10 cellular contexts compared by ENCODE assay signal in the genomic region with DNA sequence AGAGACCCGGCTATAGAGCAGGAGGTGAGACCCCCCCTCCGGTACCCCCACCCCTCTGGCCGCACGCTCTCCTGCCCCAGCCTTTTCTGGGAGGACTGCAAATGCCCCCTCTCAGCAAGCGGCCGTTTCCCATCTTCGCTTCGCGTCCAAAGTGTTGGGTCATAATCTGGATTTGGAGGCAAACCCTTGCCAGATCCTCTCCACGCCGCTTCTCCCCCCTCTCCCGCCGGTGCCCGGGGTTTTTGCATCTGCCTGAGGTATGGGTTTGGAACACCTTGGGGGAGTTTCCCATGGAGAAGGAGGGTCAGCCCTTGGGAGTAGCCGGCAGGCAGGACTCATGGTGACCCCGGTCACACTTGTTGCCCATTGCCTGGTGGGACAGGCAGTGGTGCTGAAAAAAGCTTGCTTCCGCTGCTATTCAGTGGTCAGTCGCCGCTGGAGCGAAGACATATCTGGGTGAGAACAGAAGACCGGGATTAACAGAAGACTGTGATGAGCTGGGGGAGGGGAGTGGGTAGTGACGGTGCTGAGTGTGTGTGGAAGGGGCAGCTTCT. TPM values are rescaled to one million over a fixed set of nuclear protein-coding genes. Genes with fewer than 3 reads are reported as not detected.
A peak's percentile ranks its signal among the peaks of the same experiment; 100 is the strongest.
DNase-seq lines count a peak whose midpoint lies in the region; ATAC-seq and TF ChIP-seq lines count a peak whose summit lies in the region.
"Had no signal": no experiment of that assay in that cellular context is flagged by ENCODE, and none has a peak within 500 bp of the region (broad histone marks: within the 10 kb centered on the region; RNA-seq: fewer than 3 reads in every experiment).

No MANE protein-coding gene starts in this region.

- H3K9me3 ChIP-seq in HEK293 (ENCODE audit: control insufficient read depth, insufficient read depth, low read depth, low read length): no peaks in the 10 kb centered on the region
- no peaks in the 10 kb centered on the region for H3K9me3 ChIP-seq in skeletal muscle satellite cell (replicated peaks; ENCODE audit: low read length)

- H3K4me3 ChIP-seq in HEK293 (ENCODE audit: low read depth, low read length) (peak overlapping the region; percentile 42), skeletal muscle satellite cell (ENCODE audit: low read length) (peak overlapping the region; percentile 72)

- intact Hi-C loops in head of caudate nucleus (cut with DNase I): no loop called here

- CTCF ChIA-PET in HEK293 (lab: Yijun Ruan, JAX): interaction anchor here (1.1 kb wide), 1 partner anchor 118 kb away, joined by 4 read pairs; no protein-coding TSS in a partner anchor

- DNase-seq in SK-MEL-5 (ENCODE audit: low read depth, low spot score) (peak; percentile 9), head of caudate nucleus (peak in 39 of 42 donors; percentile 13 to 68 (median 38)), OCI-M2 (lab: John Stamatoyannopoulos, UW; ENCODE audit: unreplicated experiment) (no peak)
- DNase-seq in stimulated activated CD4-positive, alpha-beta T cell treated with anti-CD3 and anti-CD28 coated beads, Interleukin-4, amount 100 ng/mL, for 4 hours: no peak
- DNase-seq: midbrain, T-helper 9 cell had no signal

- in situ Hi-C loops in SK-MEL-5 (cut with HindIII; ENCODE audit: low pct_unique_long_range_greater_than_20kb, low sequenced_read_pairs): no loop called here

- peak overlapping the region; percentile 60 for H3K9ac ChIP-seq in skeletal muscle satellite cell (ENCODE audit: low read depth, low read length)

- H3K4me1 ChIP-seq in HEK293 (ENCODE audit: control insufficient read depth, insufficient read depth, low read length) (no peaks in the 10 kb centered on the region), skeletal muscle satellite cell (ENCODE audit: control insufficient read depth, insufficient read depth, low read length) (peaks cover 13% of the 10 kb centered on the region)

- H3K4me2 ChIP-seq in skeletal muscle satellite cell (ENCODE audit: low read length): peak overlapping the region; percentile 90

- H3K36me3 ChIP-seq in HEK293 (ENCODE audit: control insufficient read depth in 2 of 2, insufficient read depth in 1 of 2, low read length in 2 of 2): no peaks in the 10 kb centered on the region
- H3K36me3 ChIP-seq in skeletal muscle satellite cell (ENCODE audit: insufficient read depth, low read length): peaks cover 3% of the 10 kb centered on the region

- TF ChIP-seq CTCF in HEK293 (tag by site-specific recombination; IDR thresholded peaks at IDR 0.05): no peak

- POLR2A ChIA-PET in HEK293 (lab: Yijun Ruan, JAX): no interaction called here

- no peak overlapping the region for H3K27ac ChIP-seq in HEK293 (ENCODE audit: extremely low read depth, low read depth, low read length)

- ATAC-seq in GM18520 (IDR thresholded peaks at IDR 0.05; ENCODE audit: unreplicated experiment): no peak
- no peak for ATAC-seq in GM19395 (IDR thresholded peaks at IDR 0.05; ENCODE audit: unreplicated experiment)

- no peaks in the 10 kb centered on the region for H3K27me3 ChIP-seq in skeletal muscle satellite cell (ENCODE audit: control insufficient read depth, insufficient read depth, low read length)

TF ChIP-seq in HEK293, 187 proteins besides CTCF, POLR2A, EP300 and RAD21:
- TF ChIP-seq ZNF2 (tag by site-specific recombination; IDR thresholded peaks at IDR 0.05) (no peak), ZBTB20 (tag by site-specific recombination; IDR thresholded peaks at IDR 0.05) (0 out of 2 replicates have a peak, but pooled peaks have one; percentile 19), SP2 (tag by site-specific recombination; IDR thresholded peaks at IDR 0.05) (no peak), ZNF335 (tag by site-specific recombination; conservative IDR thresholded peaks at IDR 0.05) (peak; percentile 73), SCRT1 (tag by site-specific recombination; IDR thresholded peaks at IDR 0.05; ENCODE audit: borderline replicate concordance) (0 out of 2 replicates have a peak, but pooled peaks have one; percentile 42), MEIS1 (CRISPR knock-in tag; IDR thresholded peaks at IDR 0.05; ENCODE audit: borderline replicate concordance) (no peak), SCRT2 (tag by site-specific recombination; IDR thresholded peaks at IDR 0.05) (peak; percentile 91), SP3 (tag by site-specific recombination; IDR thresholded peaks at IDR 0.05) (peak; percentile 39; the same call in 1 of the 2 replicates)
- TF ChIP-seq, protein P1, sequence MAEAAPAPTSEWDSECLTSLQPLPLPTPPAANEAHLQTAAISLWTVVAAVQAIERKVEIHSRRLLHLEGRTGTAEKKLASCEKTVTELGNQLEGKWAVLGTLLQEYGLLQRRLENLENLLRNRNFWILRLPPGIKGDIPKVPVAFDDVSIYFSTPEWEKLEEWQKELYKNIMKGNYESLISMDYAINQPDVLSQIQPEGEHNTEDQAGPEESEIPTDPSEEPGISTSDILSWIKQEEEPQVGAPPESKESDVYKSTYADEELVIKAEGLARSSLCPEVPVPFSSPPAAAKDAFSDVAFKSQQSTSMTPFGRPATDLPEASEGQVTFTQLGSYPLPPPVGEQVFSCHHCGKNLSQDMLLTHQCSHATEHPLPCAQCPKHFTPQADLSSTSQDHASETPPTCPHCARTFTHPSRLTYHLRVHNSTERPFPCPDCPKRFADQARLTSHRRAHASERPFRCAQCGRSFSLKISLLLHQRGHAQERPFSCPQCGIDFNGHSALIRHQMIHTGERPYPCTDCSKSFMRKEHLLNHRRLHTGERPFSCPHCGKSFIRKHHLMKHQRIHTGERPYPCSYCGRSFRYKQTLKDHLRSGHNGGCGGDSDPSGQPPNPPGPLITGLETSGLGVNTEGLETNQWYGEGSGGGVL (tag by site-specific recombination; IDR thresholded peaks at IDR 0.05): peak; percentile 71
- TF ChIP-seq, protein P2, sequence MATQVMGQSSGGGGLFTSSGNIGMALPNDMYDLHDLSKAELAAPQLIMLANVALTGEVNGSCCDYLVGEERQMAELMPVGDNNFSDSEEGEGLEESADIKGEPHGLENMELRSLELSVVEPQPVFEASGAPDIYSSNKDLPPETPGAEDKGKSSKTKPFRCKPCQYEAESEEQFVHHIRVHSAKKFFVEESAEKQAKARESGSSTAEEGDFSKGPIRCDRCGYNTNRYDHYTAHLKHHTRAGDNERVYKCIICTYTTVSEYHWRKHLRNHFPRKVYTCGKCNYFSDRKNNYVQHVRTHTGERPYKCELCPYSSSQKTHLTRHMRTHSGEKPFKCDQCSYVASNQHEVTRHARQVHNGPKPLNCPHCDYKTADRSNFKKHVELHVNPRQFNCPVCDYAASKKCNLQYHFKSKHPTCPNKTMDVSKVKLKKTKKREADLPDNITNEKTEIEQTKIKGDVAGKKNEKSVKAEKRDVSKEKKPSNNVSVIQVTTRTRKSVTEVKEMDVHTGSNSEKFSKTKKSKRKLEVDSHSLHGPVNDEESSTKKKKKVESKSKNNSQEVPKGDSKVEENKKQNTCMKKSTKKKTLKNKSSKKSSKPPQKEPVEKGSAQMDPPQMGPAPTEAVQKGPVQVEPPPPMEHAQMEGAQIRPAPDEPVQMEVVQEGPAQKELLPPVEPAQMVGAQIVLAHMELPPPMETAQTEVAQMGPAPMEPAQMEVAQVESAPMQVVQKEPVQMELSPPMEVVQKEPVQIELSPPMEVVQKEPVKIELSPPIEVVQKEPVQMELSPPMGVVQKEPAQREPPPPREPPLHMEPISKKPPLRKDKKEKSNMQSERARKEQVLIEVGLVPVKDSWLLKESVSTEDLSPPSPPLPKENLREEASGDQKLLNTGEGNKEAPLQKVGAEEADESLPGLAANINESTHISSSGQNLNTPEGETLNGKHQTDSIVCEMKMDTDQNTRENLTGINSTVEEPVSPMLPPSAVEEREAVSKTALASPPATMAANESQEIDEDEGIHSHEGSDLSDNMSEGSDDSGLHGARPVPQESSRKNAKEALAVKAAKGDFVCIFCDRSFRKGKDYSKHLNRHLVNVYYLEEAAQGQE (tag by site-specific recombination; IDR thresholded peaks at IDR 0.05): peak; percentile 62

RNA-seq across cellular contexts. Expression of a gene that starts 0.9 kb away (rescaled TPM):
- 2.0 and 5.1 TPM in 2 replicates for total RNA-seq in SK-MEL-5 (2014; rRNA removed; shearing (Covaris generic))
- 3.1 and 4.2 TPM in 2 replicates for polyA plus RNA-seq in SK-MEL-5 (2015; cell fraction: cytosol; rRNA removed)
- 0.23 and 1.2 TPM in 2 replicates for polyA plus RNA-seq in SK-MEL-5 (2015; cell fraction: nucleus; rRNA removed)
- total RNA-seq in skeletal muscle satellite cell (2012; rRNA removed): 6.8 and 9.1 TPM in 2 replicates

Comparison
In these comparisons a context has a peak if more than half of its experiments do, and no peak if none do; other contexts are left out.
1. DNase-seq: peak in SK-MEL-5 (single experiment) and head of caudate nucleus (39 of 42); none in OCI-M2 (single experiment) and stimulated activated CD4-positive, alpha-beta T cell treated with anti-CD3 and anti-CD28 coated beads, Interleukin-4, amount 100 ng/mL, for 4 hours (0 of 2).